1 cellular context compared by ENCODE assay signal in genomic region chr2:230864605-230865323, GRCh38.
TF ChIP-seq lines count a peak whose summit lies in the region.

A gene with protein sequence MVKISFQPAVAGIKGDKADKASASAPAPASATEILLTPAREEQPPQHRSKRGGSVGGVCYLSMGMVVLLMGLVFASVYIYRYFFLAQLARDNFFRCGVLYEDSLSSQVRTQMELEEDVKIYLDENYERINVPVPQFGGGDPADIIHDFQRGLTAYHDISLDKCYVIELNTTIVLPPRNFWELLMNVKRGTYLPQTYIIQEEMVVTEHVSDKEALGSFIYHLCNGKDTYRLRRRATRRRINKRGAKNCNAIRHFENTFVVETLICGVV (plus strand): TSS chr2:230864942. CDS start chr2:230865026, 84 bp downstream.

TF ChIP-seq in HepG2, 621 proteins besides CTCF, POLR2A, EP300 and RAD21 (continued from another document and continues in another):
- TF ChIP-seq, protein P1, sequence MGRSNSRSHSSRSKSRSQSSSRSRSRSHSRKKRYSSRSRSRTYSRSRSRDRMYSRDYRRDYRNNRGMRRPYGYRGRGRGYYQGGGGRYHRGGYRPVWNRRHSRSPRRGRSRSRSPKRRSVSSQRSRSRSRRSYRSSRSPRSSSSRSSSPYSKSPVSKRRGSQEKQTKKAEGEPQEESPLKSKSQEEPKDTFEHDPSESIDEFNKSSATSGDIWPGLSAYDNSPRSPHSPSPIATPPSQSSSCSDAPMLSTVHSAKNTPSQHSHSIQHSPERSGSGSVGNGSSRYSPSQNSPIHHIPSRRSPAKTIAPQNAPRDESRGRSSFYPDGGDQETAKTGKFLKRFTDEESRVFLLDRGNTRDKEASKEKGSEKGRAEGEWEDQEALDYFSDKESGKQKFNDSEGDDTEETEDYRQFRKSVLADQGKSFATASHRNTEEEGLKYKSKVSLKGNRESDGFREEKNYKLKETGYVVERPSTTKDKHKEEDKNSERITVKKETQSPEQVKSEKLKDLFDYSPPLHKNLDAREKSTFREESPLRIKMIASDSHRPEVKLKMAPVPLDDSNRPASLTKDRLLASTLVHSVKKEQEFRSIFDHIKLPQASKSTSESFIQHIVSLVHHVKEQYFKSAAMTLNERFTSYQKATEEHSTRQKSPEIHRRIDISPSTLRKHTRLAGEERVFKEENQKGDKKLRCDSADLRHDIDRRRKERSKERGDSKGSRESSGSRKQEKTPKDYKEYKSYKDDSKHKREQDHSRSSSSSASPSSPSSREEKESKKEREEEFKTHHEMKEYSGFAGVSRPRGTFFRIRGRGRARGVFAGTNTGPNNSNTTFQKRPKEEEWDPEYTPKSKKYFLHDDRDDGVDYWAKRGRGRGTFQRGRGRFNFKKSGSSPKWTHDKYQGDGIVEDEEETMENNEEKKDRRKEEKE (IDR thresholded peaks at IDR 0.05): no peak
- TF ChIP-seq ZNF563 (CRISPR knock-in tag; IDR thresholded peaks at IDR 0.05) (peak; percentile 74), ZNF747 (CRISPR knock-in tag; IDR thresholded peaks at IDR 0.05; ENCODE audit: borderline replicate concordance) (no peak), ZNF296 (CRISPR knock-in tag; conservative IDR thresholded peaks at IDR 0.05) (no peak), TAF1 (CRISPR knock-in tag; IDR thresholded peaks at IDR 0.05) (peak; percentile 85), MYC (CRISPR knock-in tag; IDR thresholded peaks at IDR 0.05; ENCODE audit: borderline replicate concordance) (no peak; the same call in 1 of the 2 replicates), ZNF782 (CRISPR knock-in tag; IDR thresholded peaks at IDR 0.05; ENCODE audit: borderline replicate concordance) (peak; percentile 47; the same call in 1 of the 2 replicates), ZFP90 (CRISPR knock-in tag; IDR thresholded peaks at IDR 0.05; ENCODE audit: borderline replicate concordance) (peak; percentile 12), ZNF460 (CRISPR knock-in tag; IDR thresholded peaks at IDR 0.05; ENCODE audit: borderline replicate concordance) (no peak), NR2F2 (IDR thresholded peaks at IDR 0.05; ENCODE audit: borderline replicate concordance, low read depth) (no peak), ZNF562 (CRISPR knock-in tag; IDR thresholded peaks at IDR 0.05; ENCODE audit: borderline replicate concordance) (no peak), KAT2B (IDR thresholded peaks at IDR 0.05; ENCODE audit: borderline replicate concordance, low read depth, low read length) (no peak), TP53 (CRISPR knock-in tag; conservative IDR thresholded peaks at IDR 0.05) (no peak), ZNF180 (CRISPR knock-in tag; IDR thresholded peaks at IDR 0.05; ENCODE audit: borderline replicate concordance, low read depth) (no peak), ZNF652 (CRISPR knock-in tag; IDR thresholded peaks at IDR 0.05; ENCODE audit: borderline replicate concordance, low read depth) (peak; percentile 92), HMG20A (CRISPR knock-in tag; IDR thresholded peaks at IDR 0.05; ENCODE audit: borderline replicate concordance) (no peak), DR1 (CRISPR knock-in tag; IDR thresholded peaks at IDR 0.05) (no peak), SRSF1 (optimal IDR thresholded peaks at IDR 0.05; ENCODE audit: low read depth, low read length) (no peak), ZNF83 (CRISPR knock-in tag; IDR thresholded peaks at IDR 0.05; ENCODE audit: borderline replicate concordance) (0 out of 2 replicates have a peak, but pooled peaks have one; percentile 25), ZNF362 (CRISPR knock-in tag; IDR thresholded peaks at IDR 0.05; ENCODE audit: borderline replicate concordance) (no peak), DRAP1 (CRISPR knock-in tag; IDR thresholded peaks at IDR 0.05) (no peak), ZBTB34 (CRISPR knock-in tag; IDR thresholded peaks at IDR 0.05) (no peak), NR1H2 (CRISPR knock-in tag; IDR thresholded peaks at IDR 0.05; ENCODE audit: borderline replicate concordance, low read depth) (no peak), ZNF891 (CRISPR knock-in tag; IDR thresholded peaks at IDR 0.05) (peak; percentile 47; the same call in 1 of the 2 replicates), ZNF607 (CRISPR knock-in tag; IDR thresholded peaks at IDR 0.05; ENCODE audit: borderline replicate concordance) (peak; percentile 81; the same call in 1 of the 2 replicates), ATF3 (CRISPR knock-in tag; IDR thresholded peaks at IDR 0.05) (no peak), SMARCC2 (IDR thresholded peaks at IDR 0.05) (no peak), JARID2 (CRISPR knock-in tag; IDR thresholded peaks at IDR 0.05; ENCODE audit: insufficient replicate concordance) (no peak), THRA (CRISPR knock-in tag; IDR thresholded peaks at IDR 0.05; ENCODE audit: borderline replicate concordance) (no peak), ISX (CRISPR knock-in tag; conservative IDR thresholded peaks at IDR 0.05) (no peak), ZFX (CRISPR knock-in tag; IDR thresholded peaks at IDR 0.05; ENCODE audit: low read depth) (peak; percentile 55), CBX2 (IDR thresholded peaks at IDR 0.05; ENCODE audit: low read depth, low read length) (no peak), CBX2 (CRISPR knock-in tag; IDR thresholded peaks at IDR 0.05; ENCODE audit: low read depth) (no peak), HNF4A (CRISPR knock-in tag; IDR thresholded peaks at IDR 0.05) (no peak), ELF3 (CRISPR knock-in tag; IDR thresholded peaks at IDR 0.05) (no peak; the same call in 1 of the 2 replicates), ZNF724P (CRISPR knock-in tag; IDR thresholded peaks at IDR 0.05; ENCODE audit: borderline replicate concordance) (peak; percentile 61; the same call in 1 of the 2 replicates), ZNF280D (CRISPR knock-in tag; IDR thresholded peaks at IDR 0.05) (no peak), TEF (CRISPR knock-in tag; IDR thresholded peaks at IDR 0.05) (0 out of 2 replicates have a peak, but pooled peaks have one; percentile 24)
- TF ChIP-seq, protein P2, sequence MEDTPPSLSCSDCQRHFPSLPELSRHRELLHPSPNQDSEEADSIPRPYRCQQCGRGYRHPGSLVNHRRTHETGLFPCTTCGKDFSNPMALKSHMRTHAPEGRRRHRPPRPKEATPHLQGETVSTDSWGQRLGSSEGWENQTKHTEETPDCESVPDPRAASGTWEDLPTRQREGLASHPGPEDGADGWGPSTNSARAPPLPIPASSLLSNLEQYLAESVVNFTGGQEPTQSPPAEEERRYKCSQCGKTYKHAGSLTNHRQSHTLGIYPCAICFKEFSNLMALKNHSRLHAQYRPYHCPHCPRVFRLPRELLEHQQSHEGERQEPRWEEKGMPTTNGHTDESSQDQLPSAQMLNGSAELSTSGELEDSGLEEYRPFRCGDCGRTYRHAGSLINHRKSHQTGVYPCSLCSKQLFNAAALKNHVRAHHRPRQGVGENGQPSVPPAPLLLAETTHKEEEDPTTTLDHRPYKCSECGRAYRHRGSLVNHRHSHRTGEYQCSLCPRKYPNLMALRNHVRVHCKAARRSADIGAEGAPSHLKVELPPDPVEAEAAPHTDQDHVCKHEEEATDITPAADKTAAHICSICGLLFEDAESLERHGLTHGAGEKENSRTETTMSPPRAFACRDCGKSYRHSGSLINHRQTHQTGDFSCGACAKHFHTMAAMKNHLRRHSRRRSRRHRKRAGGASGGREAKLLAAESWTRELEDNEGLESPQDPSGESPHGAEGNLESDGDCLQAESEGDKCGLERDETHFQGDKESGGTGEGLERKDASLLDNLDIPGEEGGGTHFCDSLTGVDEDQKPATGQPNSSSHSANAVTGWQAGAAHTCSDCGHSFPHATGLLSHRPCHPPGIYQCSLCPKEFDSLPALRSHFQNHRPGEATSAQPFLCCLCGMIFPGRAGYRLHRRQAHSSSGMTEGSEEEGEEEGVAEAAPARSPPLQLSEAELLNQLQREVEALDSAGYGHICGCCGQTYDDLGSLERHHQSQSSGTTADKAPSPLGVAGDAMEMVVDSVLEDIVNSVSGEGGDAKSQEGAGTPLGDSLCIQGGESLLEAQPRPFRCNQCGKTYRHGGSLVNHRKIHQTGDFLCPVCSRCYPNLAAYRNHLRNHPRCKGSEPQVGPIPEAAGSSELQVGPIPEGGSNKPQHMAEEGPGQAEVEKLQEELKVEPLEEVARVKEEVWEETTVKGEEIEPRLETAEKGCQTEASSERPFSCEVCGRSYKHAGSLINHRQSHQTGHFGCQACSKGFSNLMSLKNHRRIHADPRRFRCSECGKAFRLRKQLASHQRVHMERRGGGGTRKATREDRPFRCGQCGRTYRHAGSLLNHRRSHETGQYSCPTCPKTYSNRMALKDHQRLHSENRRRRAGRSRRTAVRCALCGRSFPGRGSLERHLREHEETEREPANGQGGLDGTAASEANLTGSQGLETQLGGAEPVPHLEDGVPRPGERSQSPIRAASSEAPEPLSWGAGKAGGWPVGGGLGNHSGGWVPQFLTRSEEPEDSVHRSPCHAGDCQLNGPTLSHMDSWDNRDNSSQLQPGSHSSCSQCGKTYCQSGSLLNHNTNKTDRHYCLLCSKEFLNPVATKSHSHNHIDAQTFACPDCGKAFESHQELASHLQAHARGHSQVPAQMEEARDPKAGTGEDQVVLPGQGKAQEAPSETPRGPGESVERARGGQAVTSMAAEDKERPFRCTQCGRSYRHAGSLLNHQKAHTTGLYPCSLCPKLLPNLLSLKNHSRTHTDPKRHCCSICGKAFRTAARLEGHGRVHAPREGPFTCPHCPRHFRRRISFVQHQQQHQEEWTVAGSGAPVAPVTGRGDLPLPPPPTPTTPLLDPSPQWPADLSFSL (CRISPR knock-in tag; IDR thresholded peaks at IDR 0.05): no peak
- TF ChIP-seq, protein P3, sequence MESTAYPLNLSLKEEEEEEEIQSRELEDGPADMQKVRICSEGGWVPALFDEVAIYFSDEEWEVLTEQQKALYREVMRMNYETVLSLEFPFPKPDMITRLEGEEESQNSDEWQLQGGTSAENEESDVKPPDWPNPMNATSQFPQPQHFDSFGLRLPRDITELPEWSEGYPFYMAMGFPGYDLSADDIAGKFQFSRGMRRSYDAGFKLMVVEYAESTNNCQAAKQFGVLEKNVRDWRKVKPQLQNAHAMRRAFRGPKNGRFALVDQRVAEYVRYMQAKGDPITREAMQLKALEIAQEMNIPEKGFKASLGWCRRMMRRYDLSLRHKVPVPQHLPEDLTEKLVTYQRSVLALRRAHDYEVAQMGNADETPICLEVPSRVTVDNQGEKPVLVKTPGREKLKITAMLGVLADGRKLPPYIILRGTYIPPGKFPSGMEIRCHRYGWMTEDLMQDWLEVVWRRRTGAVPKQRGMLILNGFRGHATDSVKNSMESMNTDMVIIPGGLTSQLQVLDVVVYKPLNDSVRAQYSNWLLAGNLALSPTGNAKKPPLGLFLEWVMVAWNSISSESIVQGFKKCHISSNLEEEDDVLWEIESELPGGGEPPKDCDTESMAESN (CRISPR knock-in tag; conservative IDR thresholded peaks at IDR 0.05): peak; percentile 66; the same call in 1 of the 2 replicates
